In the genomic region with DNA sequence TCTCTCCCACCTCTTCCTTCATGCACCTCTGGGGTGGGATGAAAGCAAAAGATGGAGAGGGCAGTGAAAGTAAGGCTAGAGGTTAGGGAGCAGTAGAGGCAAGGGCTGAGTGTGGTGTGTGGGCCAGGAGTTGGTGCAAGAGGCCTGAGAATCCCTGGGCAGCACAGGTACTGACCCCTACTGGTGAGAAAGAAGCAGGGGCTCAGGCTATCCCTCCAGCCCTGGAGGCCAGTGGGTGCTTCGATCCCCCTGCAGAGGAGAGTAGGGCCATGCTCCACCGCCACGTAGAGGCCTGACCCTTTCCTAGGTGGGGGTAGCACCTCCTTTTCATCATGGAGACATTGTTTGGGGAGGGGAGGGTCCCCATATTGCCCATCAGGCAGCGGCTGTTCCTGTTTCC, we compare ENCODE assay signal across 9 cellular contexts. TPM values are rescaled to one million over a fixed set of nuclear protein-coding genes. Genes with fewer than 3 reads are reported as not detected.
DNase-seq lines count a peak whose midpoint lies in the region; ATAC-seq and TF ChIP-seq lines count a peak whose summit lies in the region.
"Had no signal": no experiment of that assay in that cellular context is flagged by ENCODE, and none has a peak within 500 bp of the region (broad histone marks: within the 10 kb centered on the region; RNA-seq: fewer than 3 reads in every experiment).

No MANE protein-coding gene starts in this region.

- H3K36me3 Mint-ChIP-seq in activated CD4-positive, alpha-beta memory T cell treated with anti-CD3 and anti-CD28 coated beads, Interleukin-2, amount 10 ng/mL, durations not matched to agents 7 days and 5 days (ENCODE audit: low read depth), result no peaks in the 10 kb centered on the region
- no peaks in the 10 kb centered on the region for H3K36me3 Mint-ChIP-seq in activated CD4-positive, alpha-beta memory T cell treated with anti-CD3 and anti-CD28 coated beads for 36 hours

- H3K4me2 ChIP-seq in Loucy (ENCODE audit: low read depth, low read length, poor library complexity, severe bottlenecking), result no peak overlapping the region

- no peaks in the 10 kb centered on the region for H3K4me1 ChIP-seq in Loucy (ENCODE audit: insufficient read depth, low read length, poor library complexity, severe bottlenecking)

- H3K27me3 ChIP-seq in Loucy (ENCODE audit: insufficient read depth, low read length, poor library complexity, severe bottlenecking), result no peaks in the 10 kb centered on the region

- POLR2A ChIA-PET in activated CD4-positive, alpha-beta memory T cell treated with anti-CD3 and anti-CD28 coated beads, Interleukin-2, amount 10 ng/mL, durations not matched to agents 7 days and 5 days (lab: Charles Lee), result no interaction called here
- POLR2A ChIA-PET in activated CD4-positive, alpha-beta memory T cell treated with anti-CD3 and anti-CD28 coated beads for 36 hours (lab: Charles Lee), result no interaction called here

- no peaks in the 10 kb centered on the region for H3K9me3 ChIP-seq in Loucy (ENCODE audit: insufficient read depth, low read depth, low read length)

- H3K9ac ChIP-seq in Loucy (ENCODE audit: low read depth, low read length, poor library complexity, severe bottlenecking), result no peak overlapping the region

- CTCF ChIA-PET in activated CD4-positive, alpha-beta memory T cell treated with anti-CD3 and anti-CD28 coated beads, Interleukin-2, amount 10 ng/mL, durations not matched to agents 7 days and 5 days (lab: Charles Lee), result no interaction called here
- CTCF ChIA-PET in activated CD4-positive, alpha-beta memory T cell treated with anti-CD3 and anti-CD28 coated beads for 36 hours (lab: Charles Lee), result interaction anchor here (0.9 to 5.4 kb wide), 5 partner anchors 9 to 69 kb away, joined by 3 to 75 read pairs (median 8); a partner anchor contains a TSS

- no peak overlapping the region for H3K4me3 Mint-ChIP-seq in activated CD4-positive, alpha-beta memory T cell treated with anti-CD3 and anti-CD28 coated beads, Interleukin-2, amount 10 ng/mL, durations not matched to agents 7 days and 5 days
- no peak overlapping the region for H3K4me3 Mint-ChIP-seq in activated CD4-positive, alpha-beta memory T cell treated with anti-CD3 and anti-CD28 coated beads for 36 hours

- no peaks in the 10 kb centered on the region for H3K79me2 ChIP-seq in Loucy (ENCODE audit: insufficient read depth, low read length)

- TF ChIP-seq CTCF in Loucy (conservative IDR thresholded peaks at IDR 0.05; ENCODE audit: low read length) (peak; percentile 62), fibroblast of the aortic adventitia (IDR thresholded peaks at IDR 0.05; ENCODE audit: insufficient read depth, low read length) (peak; percentile 20)

- H2AFZ ChIP-seq in Loucy (ENCODE audit: low read length), result no peak overlapping the region

- H3K27ac Mint-ChIP-seq in activated CD4-positive, alpha-beta memory T cell treated with anti-CD3 and anti-CD28 coated beads, Interleukin-2, amount 10 ng/mL, durations not matched to agents 7 days and 5 days, result no peak overlapping the region
- H3K27ac Mint-ChIP-seq in activated CD4-positive, alpha-beta memory T cell treated with anti-CD3 and anti-CD28 coated beads for 36 hours, result no peak overlapping the region

- H3K4me3 ChIP-seq in Loucy (ENCODE audit: low read length, poor library complexity, severe bottlenecking), result no peak overlapping the region
- H3K4me3 ChIP-seq in fibroblast of the aortic adventitia (ENCODE audit: low read depth, low read length), result no peak overlapping the region

- H3F3A ChIP-seq in Loucy (ENCODE audit: low read depth), result no peaks in the 10 kb centered on the region

- no peaks in the 10 kb centered on the region for H3K9me2 ChIP-seq in Loucy (replicated peaks; ENCODE audit: low read depth, low read length)

- ATAC-seq in GM21367 (IDR thresholded peaks at IDR 0.05; ENCODE audit: unreplicated experiment), result peak; percentile 70

- H3K27me3 Mint-ChIP-seq in activated CD4-positive, alpha-beta memory T cell treated with anti-CD3 and anti-CD28 coated beads, Interleukin-2, amount 10 ng/mL, durations not matched to agents 7 days and 5 days, result peaks cover 12% of the 10 kb centered on the region
- peaks cover 2% of the 10 kb centered on the region for H3K27me3 Mint-ChIP-seq in activated CD4-positive, alpha-beta memory T cell treated with anti-CD3 and anti-CD28 coated beads for 36 hours

- no peaks in the 10 kb centered on the region for H3K9me3 Mint-ChIP-seq in activated CD4-positive, alpha-beta memory T cell treated with anti-CD3 and anti-CD28 coated beads, Interleukin-2, amount 10 ng/mL, durations not matched to agents 7 days and 5 days
- H3K9me3 Mint-ChIP-seq in activated CD4-positive, alpha-beta memory T cell treated with anti-CD3 and anti-CD28 coated beads for 36 hours, result no peaks in the 10 kb centered on the region

- no peaks in the 10 kb centered on the region for H3K4me1 Mint-ChIP-seq in activated CD4-positive, alpha-beta memory T cell treated with anti-CD3 and anti-CD28 coated beads, Interleukin-2, amount 10 ng/mL, durations not matched to agents 7 days and 5 days
- H3K4me1 Mint-ChIP-seq in activated CD4-positive, alpha-beta memory T cell treated with anti-CD3 and anti-CD28 coated beads for 36 hours (ENCODE audit: low read depth), result no peaks in the 10 kb centered on the region

- H4K20me1 ChIP-seq in Loucy (ENCODE audit: insufficient read depth, low read length, poor library complexity, severe bottlenecking), result no peaks in the 10 kb centered on the region

- intact Hi-C loops in activated CD4-positive, alpha-beta memory T cell treated with anti-CD3 and anti-CD28 coated beads for 36 hours (cut with micrococcal nuclease), result no loop called here

- no peaks in the 10 kb centered on the region for H3K36me3 ChIP-seq in Loucy (ENCODE audit: insufficient read depth, low read length)

- DNase-seq in D341Med (ENCODE audit: low spot score) (peak; percentile 64), fibroblast of the aortic adventitia (ENCODE audit: low read depth) (no peak), mucosa of gallbladder (ENCODE audit: low spot score) (no peak), NCI-H226 (no peak)
- no peak for DNase-seq in activated CD4-positive, alpha-beta memory T cell treated with anti-CD3 and anti-CD28 coated beads, Interleukin-2, amount 10 ng/mL, durations not matched to agents 7 days and 5 days
- no peak for DNase-seq in activated CD4-positive, alpha-beta memory T cell treated with anti-CD3 and anti-CD28 coated beads for 36 hours

RNA-seq across cellular contexts. Expression of a gene that starts 9.8 kb away (rescaled TPM):
- total RNA-seq in fibroblast of the aortic adventitia (ENCODE audit: low replicate concordance) (not detected in 2 replicates), mucosa of gallbladder (0.66 TPM)
- under 1 TPM; 0.38 to 0.45 TPM for total RNA-seq in activated CD4-positive, alpha-beta memory T cell treated with anti-CD3 and anti-CD28 coated beads, Interleukin-2, amount 10 ng/mL, durations not matched to agents 7 days and 5 days
- total RNA-seq in activated CD4-positive, alpha-beta memory T cell treated with anti-CD3 and anti-CD28 coated beads for 36 hours, result under 1 TPM; 0.40 to 0.75 TPM
- total RNA-seq: pulmonary artery endothelial cell had no signal

RNA-seq across cellular contexts. Expression of a gene that starts 21.2 kb away (rescaled TPM):
- total RNA-seq in fibroblast of the aortic adventitia (ENCODE audit: low replicate concordance) (not detected in 2 replicates), mucosa of gallbladder (not detected)
- not detected for total RNA-seq in activated CD4-positive, alpha-beta memory T cell treated with anti-CD3 and anti-CD28 coated beads, Interleukin-2, amount 10 ng/mL, durations not matched to agents 7 days and 5 days
- not detected for total RNA-seq in activated CD4-positive, alpha-beta memory T cell treated with anti-CD3 and anti-CD28 coated beads for 36 hours
- total RNA-seq: pulmonary artery endothelial cell had no signal

RNA-seq across cellular contexts. Expression of a gene that starts 30.5 kb away (rescaled TPM):
- total RNA-seq in fibroblast of the aortic adventitia (ENCODE audit: low replicate concordance), result not detected in 2 replicates
- not detected for total RNA-seq in activated CD4-positive, alpha-beta memory T cell treated with anti-CD3 and anti-CD28 coated beads, Interleukin-2, amount 10 ng/mL, durations not matched to agents 7 days and 5 days
- not detected for total RNA-seq in activated CD4-positive, alpha-beta memory T cell treated with anti-CD3 and anti-CD28 coated beads for 36 hours
- total RNA-seq in mucosa of gallbladder, result 0.32 TPM
- total RNA-seq: pulmonary artery endothelial cell had no signal

RNA-seq across cellular contexts. Expression of a gene that starts 37.2 kb away (rescaled TPM):
- not detected in 2 replicates for total RNA-seq in fibroblast of the aortic adventitia (ENCODE audit: low replicate concordance)
- total RNA-seq in activated CD4-positive, alpha-beta memory T cell treated with anti-CD3 and anti-CD28 coated beads, Interleukin-2, amount 10 ng/mL, durations not matched to agents 7 days and 5 days, result not detected
- total RNA-seq in activated CD4-positive, alpha-beta memory T cell treated with anti-CD3 and anti-CD28 coated beads for 36 hours, result not detected
- not detected for total RNA-seq in mucosa of gallbladder
- total RNA-seq: pulmonary artery endothelial cell had no signal

RNA-seq across cellular contexts. Expression of a gene that starts 40.7 kb away (rescaled TPM):
- total RNA-seq in fibroblast of the aortic adventitia (ENCODE audit: low replicate concordance), result not detected in 2 replicates
- total RNA-seq in activated CD4-positive, alpha-beta memory T cell treated with anti-CD3 and anti-CD28 coated beads, Interleukin-2, amount 10 ng/mL, durations not matched to agents 7 days and 5 days, result not detected
- total RNA-seq in activated CD4-positive, alpha-beta memory T cell treated with anti-CD3 and anti-CD28 coated beads for 36 hours, result not detected
- total RNA-seq in mucosa of gallbladder, result not detected
- total RNA-seq: pulmonary artery endothelial cell had no signal
